In the genomic region with DNA sequence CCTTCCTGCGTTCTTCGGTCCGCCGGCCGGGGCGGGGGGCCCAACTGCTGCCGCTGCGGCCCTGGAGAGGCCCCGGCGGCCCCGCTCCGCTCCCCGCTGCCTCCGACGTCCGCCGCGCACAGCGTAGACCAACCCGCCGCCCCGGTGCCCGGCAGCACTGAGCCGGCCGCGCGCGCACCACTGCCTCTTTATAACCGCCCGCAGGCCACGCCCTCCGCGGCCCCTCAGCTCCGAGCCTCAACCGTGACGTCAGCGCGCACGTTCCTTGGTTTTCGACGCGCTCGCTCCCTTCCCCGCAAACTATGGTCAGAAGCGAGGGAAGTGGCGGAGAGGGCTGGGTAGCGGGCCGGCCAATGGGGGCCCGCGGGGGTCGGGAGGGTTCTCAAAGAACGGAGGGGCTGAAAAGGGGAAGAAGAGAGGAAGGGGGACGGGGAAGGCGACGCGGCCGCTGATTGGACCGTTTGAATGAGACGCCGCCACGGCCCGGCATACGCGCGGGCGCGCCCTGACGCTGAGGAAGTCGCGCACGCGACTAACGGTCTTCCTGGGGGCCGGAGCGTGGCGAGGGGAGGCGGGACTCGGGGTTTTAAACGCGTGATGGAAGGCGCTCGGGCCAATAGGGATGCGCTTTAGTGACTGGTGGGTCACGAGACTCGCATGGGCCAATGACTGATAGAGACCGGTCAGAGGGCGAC, we compare ENCODE assay signal across 8 cellular contexts. TPM values are rescaled to one million over a fixed set of nuclear protein-coding genes. Genes with fewer than 3 reads are reported as not detected.
DNase-seq lines count a peak whose midpoint lies in the region; ATAC-seq and TF ChIP-seq lines count a peak whose summit lies in the region.

UBE2S (minus strand) TSS at position 164 of the 695 bp plus-strand sequence. CDS start 199 bp downstream, outside the sequence.

- no TSS peak for BruUV-seq in IMR-90 (replicated peaks; lab: Mats Ljungman, UMichigan)

- in situ Hi-C loops in IMR-90 (cut with MboI; ENCODE audit: low sequenced_read_pairs), result no loop called here

- peaks cover 7 to 34% of the 10 kb centered on the region in 2 experiments; a peak in 3 of 4 replicates for H3K79me1 ChIP-seq in IMR-90 (ENCODE audit: low read depth in 1 of 2, low read length in 2 of 2)

- no peak for TF ChIP-seq RAD21 in IMR-90 (IDR thresholded peaks at IDR 0.05; ENCODE audit: low read length)

- H3K4ac ChIP-seq in IMR-90 (ENCODE audit: low read depth, low read length), result peak within 1 kb of the TSS; percentile 100

- DNase-seq in DMS 273 (lab: John Stamatoyannopoulos, UW; ENCODE audit: unreplicated experiment) (peak; percentile 100), IMR-90 (peak; percentile 99), OCI-M1 (lab: John Stamatoyannopoulos, UW) (peak; percentile 100), activated T-cell treated with anti-CD3 and anti-CD28 coated beads for 24 hours (ENCODE audit: low read depth) (peak; percentile 97), epidermal melanocyte (ENCODE audit: insufficient read length, low spot score) (peak; percentile 100)
- DNase-seq in stimulated activated CD8-positive, alpha-beta memory T cell treated with anti-CD3 and anti-CD28 coated beads, Interleukin-4, amount 100 ng/mL, for 1 hour (ENCODE audit: low read depth in 2 of 2, low spot score in 1 of 2), result peak; percentile 90 to 94

- ATAC-seq in GM21528 (IDR thresholded peaks at IDR 0.05; ENCODE audit: low FRiP score, unreplicated experiment), result peak; percentile 79
- peak; percentile 92 for ATAC-seq in IMR-90 (ENCODE audit: low read depth)

- peak within 1 kb of the TSS; percentile 83 for H2BK20ac ChIP-seq in IMR-90 (ENCODE audit: low read depth, low read length)

- peak within 1 kb of the TSS; percentile 99 for H3K14ac ChIP-seq in IMR-90 (replicated peaks; ENCODE audit: low read depth, low read length)

- peaks cover 19% of the 10 kb centered on the region for H3K9me1 ChIP-seq in IMR-90 (ENCODE audit: insufficient read depth, low read length)

- 0% methylated on average over 33 of the region's 87 CpGs; no CpG with 5 or more reads in 1 of the 2 experiments for WGBS in IMR-90 (ENCODE audit: extremely low coverage in 2 of 2, insufficient read length in 1 of 2), 2 experiments

- TF ChIP-seq CTCF in IMR-90 (conservative IDR thresholded peaks at IDR 0.05; ENCODE audit: low read depth, low read length), result 0 out of 2 replicates have a peak, but pooled peaks have one; percentile 3

- H3K56ac ChIP-seq in IMR-90 (ENCODE audit: extremely low read depth, insufficient read depth, low read length), result peak within 1 kb of the TSS; percentile 95

- peak; percentile 99 for TF ChIP-seq POLR2A in IMR-90 (IDR thresholded peaks at IDR 0.05; ENCODE audit: low read depth, low read length)

- peak within 1 kb of the TSS; percentile 94 for H2BK5ac ChIP-seq in IMR-90 (ENCODE audit: low read depth, low read length, poor library complexity, severe bottlenecking)

- dilution Hi-C loops in IMR-90 (cut with HindIII; ENCODE audit: low sequenced_read_pairs, unreplicated experiment), result no loop called here

- H3K36me3 ChIP-seq in IMR-90 (ENCODE audit: control insufficient read depth, insufficient read depth, low read length), result peaks cover 22% of the 10 kb centered on the region

- peak within 1 kb of the TSS; percentile 100 for H4K91ac ChIP-seq in IMR-90 (ENCODE audit: insufficient read depth, low read depth, low read length)

- H3K4me2 ChIP-seq in IMR-90 (ENCODE audit: low read depth, low read length), result peak within 1 kb of the TSS; percentile 98

- peak within 1 kb of the TSS; percentile 96 for H3K23ac ChIP-seq in IMR-90 (ENCODE audit: low read depth, low read length)

- peak within 1 kb of the TSS; percentile 99 for H2AK5ac ChIP-seq in IMR-90 (ENCODE audit: low read depth, low read length)

- H4K8ac ChIP-seq in IMR-90 (ENCODE audit: low read depth in 2 of 2, low read length in 2 of 2), result peak within 1 kb of the TSS; percentile 100

- CTCF ChIA-PET in IMR-90 (lab: Yijun Ruan, JAX), result no interaction called here

- peak within 1 kb of the TSS; percentile 96 for H2AFZ ChIP-seq in IMR-90 (replicated peaks; ENCODE audit: low read length, poor library complexity)

- H2AK9ac ChIP-seq in IMR-90 (replicated peaks; ENCODE audit: low read depth, low read length, poor library complexity), result peak within 1 kb of the TSS; percentile 100

- H3K4me1 ChIP-seq in IMR-90 (ENCODE audit: control insufficient read depth, insufficient read depth, low read length) (peaks cover 17% of the 10 kb centered on the region), mononuclear cell (ENCODE audit: insufficient read depth, low read length) (peaks cover 25% of the 10 kb centered on the region)

- peaks cover 39% of the 10 kb centered on the region for H4K20me1 ChIP-seq in IMR-90 (ENCODE audit: insufficient read depth, low read length)

- H3K4me3 ChIP-seq in IMR-90 (ENCODE audit: insufficient read depth, low read depth, low read length) (peak within 1 kb of the TSS; percentile 64), mononuclear cell (ENCODE audit: low read length) (peak within 1 kb of the TSS; percentile 79)

- H2BK120ac ChIP-seq in IMR-90 (ENCODE audit: low read depth, low read length), result peak within 1 kb of the TSS; percentile 98

- H4K5ac ChIP-seq in IMR-90 (ENCODE audit: low read depth, low read length), result peak within 1 kb of the TSS; percentile 99

- H3K18ac ChIP-seq in IMR-90 (ENCODE audit: low read depth, low read length), result peak within 1 kb of the TSS; percentile 96

- H2BK15ac ChIP-seq in IMR-90 (ENCODE audit: low read depth, low read length), result peak within 1 kb of the TSS; percentile 100

- peak within 1 kb of the TSS; percentile 94 for H3K27ac ChIP-seq in IMR-90 (ENCODE audit: insufficient read depth, low read length)

- H3K9ac ChIP-seq in IMR-90 (ENCODE audit: low read depth, low read length), result peak within 1 kb of the TSS; percentile 76

- POLR2A ChIA-PET in IMR-90 (lab: Charles Lee; ENCODE audit: unreplicated experiment), result interaction anchor here (0.5 to 1.4 kb wide), 6 partner anchors 10 to 248 kb away, joined by 3 to 9 read pairs (median 4); no protein-coding TSS in a partner anchor

- H3K27me3 ChIP-seq in IMR-90 (ENCODE audit: control insufficient read depth, insufficient read depth, low read length), result no peaks in the 10 kb centered on the region
- H3K27me3 ChIP-seq in mononuclear cell (ENCODE audit: insufficient read depth, low read length), result no peaks in the 10 kb centered on the region

- H3K9me3 ChIP-seq in IMR-90 (ENCODE audit: control insufficient read depth, insufficient read depth, low read length), result no peaks in the 10 kb centered on the region
- H3K9me3 ChIP-seq in mononuclear cell (ENCODE audit: low read depth, low read length), result no peaks in the 10 kb centered on the region

- intact Hi-C loops in IMR-90 (cut with micrococcal nuclease), result loop anchor here (5.0 kb wide), 1 partner anchor 95 kb away; no protein-coding TSS in a partner anchor

TF ChIP-seq in IMR-90, 13 proteins besides CTCF, POLR2A, EP300 and RAD21:
- TF ChIP-seq FOS (IDR thresholded peaks at IDR 0.05; ENCODE audit: low read depth, low read length), result no peak
- peak; percentile 33; the same call in 1 of the 2 replicates for TF ChIP-seq NFE2L2 (IDR thresholded peaks at IDR 0.05; ENCODE audit: low read depth, low read length)
- TF ChIP-seq RCOR1 (IDR thresholded peaks at IDR 0.05; ENCODE audit: insufficient replicate concordance, low read length), result no peak
- TF ChIP-seq SMC3 (IDR thresholded peaks at IDR 0.05; ENCODE audit: low read depth, low read length), result no peak
- peak; percentile 97 for TF ChIP-seq BHLHE40 (IDR thresholded peaks at IDR 0.05; ENCODE audit: low read depth, low read length)
- TF ChIP-seq USF2 (IDR thresholded peaks at IDR 0.05; ENCODE audit: low read depth, low read length), result peak; percentile 97
- TF ChIP-seq, protein P1, sequence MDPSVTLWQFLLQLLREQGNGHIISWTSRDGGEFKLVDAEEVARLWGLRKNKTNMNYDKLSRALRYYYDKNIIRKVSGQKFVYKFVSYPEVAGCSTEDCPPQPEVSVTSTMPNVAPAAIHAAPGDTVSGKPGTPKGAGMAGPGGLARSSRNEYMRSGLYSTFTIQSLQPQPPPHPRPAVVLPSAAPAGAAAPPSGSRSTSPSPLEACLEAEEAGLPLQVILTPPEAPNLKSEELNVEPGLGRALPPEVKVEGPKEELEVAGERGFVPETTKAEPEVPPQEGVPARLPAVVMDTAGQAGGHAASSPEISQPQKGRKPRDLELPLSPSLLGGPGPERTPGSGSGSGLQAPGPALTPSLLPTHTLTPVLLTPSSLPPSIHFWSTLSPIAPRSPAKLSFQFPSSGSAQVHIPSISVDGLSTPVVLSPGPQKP (IDR thresholded peaks at IDR 0.05; ENCODE audit: borderline replicate concordance, low read depth, low read length), result no peak
- TF ChIP-seq CEBPB (IDR thresholded peaks at IDR 0.05; ENCODE audit: low read depth, low read length), result no peak
- no peak for TF ChIP-seq MAFK (IDR thresholded peaks at IDR 0.05; ENCODE audit: low read depth, low read length)
- peak; percentile 98 for TF ChIP-seq MAZ (IDR thresholded peaks at IDR 0.05; ENCODE audit: borderline replicate concordance, low read depth, low read length)
- peak; percentile 67; the same call in 1 of the 2 replicates for TF ChIP-seq MXI1 (IDR thresholded peaks at IDR 0.05; ENCODE audit: borderline replicate concordance, low read depth, low read length)
- TF ChIP-seq CHD1 (IDR thresholded peaks at IDR 0.05; ENCODE audit: low read depth, low read length), result peak; percentile 94
- TF ChIP-seq RFX5 (IDR thresholded peaks at IDR 0.05; ENCODE audit: low read depth, low read length), result no peak

RNA-seq across cellular contexts. Expression of gene UBE2S, which starts in this region (rescaled TPM):
- total RNA-seq in IMR-90 (2012; rRNA removed) (69.5 and 74.4 TPM in 2 replicates), mononuclear cell (20.7 TPM)
- 104 and 177 TPM in 2 replicates for polyA plus RNA-seq in IMR-90 (2012; rRNA removed)
- 94.4 and 130 TPM in 2 replicates for polyA plus RNA-seq in IMR-90 (2012; cell fraction: cytosol; rRNA removed)
- 22.1 and 43.9 TPM in 2 replicates for polyA plus RNA-seq in IMR-90 (2012; cell fraction: nucleus; rRNA removed; ENCODE audit: low replicate concordance)

Comparison
In these comparisons a context has a peak if more than half of its experiments do, and no peak if none do; other contexts are left out.
1. Peak in every context shown above with its lines: DNase-seq, ATAC-seq, H3K4me3 ChIP-seq and H3K27ac ChIP-seq.